8 cellular contexts compared by ENCODE assay signal in the genomic region with DNA sequence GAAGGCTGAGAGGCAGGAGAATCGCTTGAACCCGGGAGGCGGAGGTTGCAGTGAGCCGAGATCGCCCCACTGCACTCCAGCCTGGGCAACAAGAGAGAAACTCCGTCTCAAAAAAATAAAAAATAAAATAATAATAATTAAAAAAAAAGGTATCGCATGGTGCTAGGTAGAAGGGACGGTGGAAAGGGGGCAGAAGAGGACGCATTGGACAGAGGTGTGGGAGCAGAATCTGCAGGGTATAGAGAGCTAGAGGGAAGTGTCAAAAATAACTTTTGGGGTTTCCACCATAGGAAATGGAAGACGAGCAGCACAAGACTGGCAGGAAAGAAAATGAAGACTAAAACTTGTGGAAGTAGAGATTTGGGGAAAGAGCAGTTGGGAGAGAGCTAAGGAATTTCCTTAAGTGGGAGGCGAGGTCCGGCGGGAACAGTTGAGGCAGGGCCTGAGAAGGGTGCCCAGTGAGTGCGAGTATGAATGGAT. TPM values are rescaled to one million over a fixed set of nuclear protein-coding genes. Genes with fewer than 3 reads are reported as not detected.
DNase-seq lines count a peak whose midpoint lies in the region; ATAC-seq and TF ChIP-seq lines count a peak whose summit lies in the region.

No MANE protein-coding gene starts in this region.

- H3K27ac ChIP-seq in dorsolateral prefrontal cortex = peak overlapping the region in 55 of 59 donors; percentile 31 to 96 (median 89)

- POLR2A ChIA-PET in naive thymus-derived CD8-positive, alpha-beta T cell (lab: Charles Lee) = interaction anchor here (0.6 to 1.6 kb wide), 5 partner anchors 11 to 450 kb away, joined by 3 to 7 read pairs (median 5); partner anchors contain the start of genes MKRN2OS, RAF1 and TSEN2

- no peak for TF ChIP-seq POLR2A in NB4 (IDR thresholded peaks at IDR 0.05; ENCODE audit: extremely low read depth, insufficient read length)

- intact Hi-C loops in Calu3 (cut with micrococcal nuclease; ENCODE audit: unreplicated experiment) (no loop called here), dorsolateral prefrontal cortex (cut with DNase I) (loop anchor here (1.0 to 2.0 kb wide), 2 partner anchors 71 to 108 kb away; partner anchors contain the start of genes TSEN2 (in 2 of the 2) and RAF1 (in 1 of the 2))

- DNase-seq in Calu3 (no peak), NB4 (ENCODE audit: low read depth) (no peak), dorsolateral prefrontal cortex (no peak), SKM-1 (lab: John Stamatoyannopoulos, UW; ENCODE audit: unreplicated experiment) (no peak), HuH-7.5 (ENCODE audit: low spot score) (no peak)
- DNase-seq in naive thymus-derived CD8-positive, alpha-beta T cell = peak in 3 of 10 donors; percentile 9 to 25 (median 14)

- H3K27me3 Mint-ChIP-seq in Calu3 (ENCODE audit: unreplicated experiment) = no peaks in the 10 kb centered on the region
- H3K27me3 Mint-ChIP-seq in naive thymus-derived CD8-positive, alpha-beta T cell = peaks cover 0 to 26% (median 22%) of the 10 kb centered on the region in 5 donors

- peaks cover 26% of the 10 kb centered on the region for H3K36me3 Mint-ChIP-seq in Calu3 (ENCODE audit: insufficient read depth, unreplicated experiment)
- H3K36me3 Mint-ChIP-seq in naive thymus-derived CD8-positive, alpha-beta T cell = no peaks in the 10 kb centered on the region

- H3K27me3 ChIP-seq in dorsolateral prefrontal cortex = peaks cover 0 to 25% (median 0%) of the 10 kb centered on the region in 45 donors

- ATAC-seq in naive thymus-derived CD8-positive, alpha-beta T cell = no peak
- ATAC-seq in GM19324 (IDR thresholded peaks at IDR 0.05; ENCODE audit: low FRiP score, unreplicated experiment) = no peak
- no peak for ATAC-seq in GM18870 (IDR thresholded peaks at IDR 0.05; ENCODE audit: unreplicated experiment)

- TF ChIP-seq CTCF in Calu3 (IDR thresholded peaks at IDR 0.05; ENCODE audit: unreplicated experiment) (no peak), NB4 (IDR thresholded peaks at IDR 0.05; ENCODE audit: low read depth, low read length) (no peak), dorsolateral prefrontal cortex (IDR thresholded peaks at IDR 0.05 in 54 of 56, conservative IDR thresholded peaks at IDR 0.05 in 2 of 56; ENCODE audit: low read depth in 1 of 56, partially characterized antibody in 56 of 56) (no peak)

- H3K4me3 Mint-ChIP-seq in Calu3 (ENCODE audit: low read depth, unreplicated experiment) = peak overlapping the region; percentile 86
- peak overlapping the region; percentile 88 to 98 (median 96) for H3K4me3 Mint-ChIP-seq in naive thymus-derived CD8-positive, alpha-beta T cell

- H3K4me1 Mint-ChIP-seq in Calu3 (ENCODE audit: low read depth, unreplicated experiment) = peaks cover 18% of the 10 kb centered on the region
- peaks cover 36 to 66% (median 56%) of the 10 kb centered on the region in 4 donors for H3K4me1 Mint-ChIP-seq in naive thymus-derived CD8-positive, alpha-beta T cell

- H3K27ac Mint-ChIP-seq in Calu3 (ENCODE audit: unreplicated experiment) = peak overlapping the region; percentile 84
- H3K27ac Mint-ChIP-seq in naive thymus-derived CD8-positive, alpha-beta T cell = peak overlapping the region; percentile 85 to 95 (median 91)

- no TSS peak for BruUV-seq in Calu3 (replicated peaks; lab: Mats Ljungman, UMichigan)

- no peaks in the 10 kb centered on the region for H3K9me3 Mint-ChIP-seq in Calu3 (ENCODE audit: low read depth, unreplicated experiment)
- no peaks in the 10 kb centered on the region for H3K9me3 Mint-ChIP-seq in naive thymus-derived CD8-positive, alpha-beta T cell

- CTCF ChIA-PET in Calu3 (lab: Charles Lee) = no interaction called here

- H3K4me3 ChIP-seq in NB4 (ENCODE audit: low read depth, low read length) (peak overlapping the region; percentile 66), dorsolateral prefrontal cortex (peak overlapping the region; percentile 74 to 100 (median 92))

RNA-seq across cellular contexts. Expression of gene MKRN2, which starts 0.6 kb away (rescaled TPM):
- total RNA-seq in Calu3 (2022) (18.2 and 20.3 TPM in 2 replicates), dorsolateral prefrontal cortex (10 to 100 TPM; 24.4 to 47.5 (median 34.3) TPM)
- 10 to 100 TPM; 32.4 to 33.0 TPM for total RNA-seq in naive thymus-derived CD8-positive, alpha-beta T cell
- 10 to 100 TPM; 43.5 to 56.3 (median 47.5) TPM for polyA plus RNA-seq in naive thymus-derived CD8-positive, alpha-beta T cell

RNA-seq across cellular contexts. Expression of gene MKRN2OS, which starts 11.0 kb away (rescaled TPM):
- total RNA-seq in Calu3 (2022) (2.1 and 3.9 TPM in 2 replicates), dorsolateral prefrontal cortex (1 to 10 TPM in 105 of 120 experiments, under 1 TPM in 9, not detected in 6; 0.69 to 9.3 (median 2.4) TPM)
- not detected for total RNA-seq in naive thymus-derived CD8-positive, alpha-beta T cell
- not detected for polyA plus RNA-seq in naive thymus-derived CD8-positive, alpha-beta T cell
